Comparison of ENCODE assay signal across 8 cellular contexts in the genomic region with DNA sequence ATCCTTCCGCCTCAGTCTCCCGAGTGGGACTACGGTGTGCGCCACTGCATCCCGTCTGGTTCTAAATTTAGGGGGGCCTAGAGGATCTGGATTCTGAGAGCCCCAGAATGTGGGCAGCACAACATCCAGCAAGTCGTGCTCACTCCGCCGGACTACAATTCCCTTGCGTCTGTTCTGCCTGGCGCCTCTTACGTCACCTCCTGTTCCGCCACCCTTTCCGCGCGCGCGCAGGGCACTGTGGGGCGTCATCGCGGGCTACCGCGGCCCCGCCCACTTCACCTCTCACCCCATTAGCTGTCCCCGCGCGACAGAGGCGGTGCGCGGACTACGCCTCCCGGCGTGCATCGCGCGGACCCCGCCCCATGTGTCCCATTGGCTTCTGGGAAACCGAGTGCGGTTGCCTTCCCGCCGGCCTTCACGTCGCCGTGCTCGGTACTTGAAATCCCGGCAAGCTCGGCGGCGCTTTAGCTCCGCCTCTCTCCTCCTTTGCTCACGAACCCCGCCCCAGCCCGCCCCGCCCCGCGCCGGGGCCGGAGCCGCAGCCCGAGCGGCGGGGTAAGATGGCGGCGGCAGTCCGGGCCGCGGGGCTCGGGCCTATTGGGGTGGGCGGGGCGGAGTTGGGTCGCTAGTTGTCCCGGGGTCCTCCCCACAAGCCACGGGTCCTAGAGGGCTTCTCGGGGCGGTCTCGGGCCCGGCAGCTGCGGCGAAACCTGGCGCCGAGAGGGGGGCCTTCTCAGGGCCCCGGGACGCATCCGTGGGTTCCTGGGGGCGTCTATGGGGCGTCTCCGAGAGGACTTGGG. TPM values are rescaled to one million over a fixed set of nuclear protein-coding genes. Genes with fewer than 3 reads are reported as not detected.
DNase-seq lines count a peak whose midpoint lies in the region; ATAC-seq and TF ChIP-seq lines count a peak whose summit lies in the region.

A gene with protein sequence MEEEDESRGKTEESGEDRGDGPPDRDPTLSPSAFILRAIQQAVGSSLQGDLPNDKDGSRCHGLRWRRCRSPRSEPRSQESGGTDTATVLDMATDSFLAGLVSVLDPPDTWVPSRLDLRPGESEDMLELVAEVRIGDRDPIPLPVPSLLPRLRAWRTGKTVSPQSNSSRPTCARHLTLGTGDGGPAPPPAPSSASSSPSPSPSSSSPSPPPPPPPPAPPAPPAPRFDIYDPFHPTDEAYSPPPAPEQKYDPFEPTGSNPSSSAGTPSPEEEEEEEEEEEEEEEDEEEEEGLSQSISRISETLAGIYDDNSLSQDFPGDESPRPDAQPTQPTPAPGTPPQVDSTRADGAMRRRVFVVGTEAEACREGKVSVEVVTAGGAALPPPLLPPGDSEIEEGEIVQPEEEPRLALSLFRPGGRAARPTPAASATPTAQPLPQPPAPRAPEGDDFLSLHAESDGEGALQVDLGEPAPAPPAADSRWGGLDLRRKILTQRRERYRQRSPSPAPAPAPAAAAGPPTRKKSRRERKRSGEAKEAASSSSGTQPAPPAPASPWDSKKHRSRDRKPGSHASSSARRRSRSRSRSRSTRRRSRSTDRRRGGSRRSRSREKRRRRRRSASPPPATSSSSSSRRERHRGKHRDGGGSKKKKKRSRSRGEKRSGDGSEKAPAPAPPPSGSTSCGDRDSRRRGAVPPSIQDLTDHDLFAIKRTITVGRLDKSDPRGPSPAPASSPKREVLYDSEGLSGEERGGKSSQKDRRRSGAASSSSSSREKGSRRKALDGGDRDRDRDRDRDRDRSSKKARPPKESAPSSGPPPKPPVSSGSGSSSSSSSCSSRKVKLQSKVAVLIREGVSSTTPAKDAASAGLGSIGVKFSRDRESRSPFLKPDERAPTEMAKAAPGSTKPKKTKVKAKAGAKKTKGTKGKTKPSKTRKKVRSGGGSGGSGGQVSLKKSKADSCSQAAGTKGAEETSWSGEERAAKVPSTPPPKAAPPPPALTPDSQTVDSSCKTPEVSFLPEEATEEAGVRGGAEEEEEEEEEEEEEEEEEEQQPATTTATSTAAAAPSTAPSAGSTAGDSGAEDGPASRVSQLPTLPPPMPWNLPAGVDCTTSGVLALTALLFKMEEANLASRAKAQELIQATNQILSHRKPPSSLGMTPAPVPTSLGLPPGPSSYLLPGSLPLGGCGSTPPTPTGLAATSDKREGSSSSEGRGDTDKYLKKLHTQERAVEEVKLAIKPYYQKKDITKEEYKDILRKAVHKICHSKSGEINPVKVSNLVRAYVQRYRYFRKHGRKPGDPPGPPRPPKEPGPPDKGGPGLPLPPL (plus strand): TSS at position 522 of the 800 bp plus-strand sequence. CDS start 2,818 bp downstream, outside the sequence.

- H3K9ac ChIP-seq in iPS-18a (ENCODE audit: low read length): peak within 1 kb of the TSS; percentile 98
- H3K9ac ChIP-seq in skeletal muscle satellite cell (ENCODE audit: low read depth, low read length): peak within 1 kb of the TSS; percentile 99

- H3K36me3 ChIP-seq in A673 (ENCODE audit: insufficient read depth, low read length, poor library complexity, severe bottlenecking) (peaks cover 20% of the 10 kb centered on the region), breast epithelium (no peaks in the 10 kb centered on the region), iPS-18a (ENCODE audit: control insufficient read depth, low read depth, low read length) (peaks cover 8% of the 10 kb centered on the region), skeletal muscle satellite cell (ENCODE audit: insufficient read depth, low read length) (peaks cover 12% of the 10 kb centered on the region)

- no peak for TF ChIP-seq CTCF in A673 (conservative IDR thresholded peaks at IDR 0.05; ENCODE audit: low read depth, low read length)
- no peak for TF ChIP-seq CTCF in VCaP (conservative IDR thresholded peaks at IDR 0.05)
- no peak for TF ChIP-seq CTCF in breast epithelium (IDR thresholded peaks at IDR 0.05)

- H3K4me1 ChIP-seq in A673 (ENCODE audit: insufficient read depth, low read length, poor library complexity, severe bottlenecking): peaks cover 40% of the 10 kb centered on the region
- peaks cover 5 to 23% of the 10 kb centered on the region in 2 donors for H3K4me1 ChIP-seq in breast epithelium
- H3K4me1 ChIP-seq in iPS-18a (ENCODE audit: control insufficient read depth, low read depth, low read length): peaks cover 37% of the 10 kb centered on the region
- peaks cover 35% of the 10 kb centered on the region for H3K4me1 ChIP-seq in skeletal muscle satellite cell (ENCODE audit: control insufficient read depth, insufficient read depth, low read length)

- POLR2A ChIA-PET in A673 (lab: Charles Lee; ENCODE audit: low non-redundant PET): interaction anchor here (0.7 kb wide), 1 partner anchor 35 kb away, joined by 5 read pairs; a partner anchor contains a TSS

- no peaks in the 10 kb centered on the region for H3K9me3 ChIP-seq in A673 (ENCODE audit: low read depth, low read length, poor library complexity, severe bottlenecking)
- H3K9me3 ChIP-seq in breast epithelium: no peaks in the 10 kb centered on the region
- H3K9me3 ChIP-seq in iPS-18a (ENCODE audit: control insufficient read depth, low read depth, low read length): no peaks in the 10 kb centered on the region
- no peaks in the 10 kb centered on the region for H3K9me3 ChIP-seq in skeletal muscle satellite cell (replicated peaks; ENCODE audit: low read length)

- DNase-seq in A673 (ENCODE audit: low spot score) (peak; percentile 100), NCI-H2196 treated with DMSO at 0.1 percent for 48 hours (lab: John Stamatoyannopoulos, UW; ENCODE audit: unreplicated experiment) (peak; percentile 98), breast epithelium (ENCODE audit: low spot score in 2 of 2) (peak; percentile 99 to 100)

- peak within 1 kb of the TSS; percentile 98 for H3K4me2 ChIP-seq in skeletal muscle satellite cell (ENCODE audit: low read length)

- intact Hi-C loops in A673 (cut with micrococcal nuclease; ENCODE audit: unreplicated experiment): loop anchor here (2.0 kb wide), 1 partner anchor 49 kb away; no protein-coding TSS in a partner anchor
- intact Hi-C loops in breast epithelium (cut with DNase I; ENCODE audit: low total_unique reads): no loop called here

- peak; percentile 85 for TF ChIP-seq POLR2A in breast epithelium (IDR thresholded peaks at IDR 0.05)

- CTCF ChIA-PET in A673 (lab: Charles Lee): interaction anchor here (0.5 to 0.6 kb wide), 2 partner anchors 81 to 458 kb away, joined by 3 to 6 read pairs; no protein-coding TSS in a partner anchor

- no TSS peak for BruUV-seq in A673 (replicated peaks; lab: Mats Ljungman, UMichigan)

- no peaks in the 10 kb centered on the region for H3K27me3 ChIP-seq in A673 (replicated peaks; ENCODE audit: insufficient read depth, low read depth, low read length, poor library complexity)
- H3K27me3 ChIP-seq in breast epithelium: no peaks in the 10 kb centered on the region
- peaks cover 10% of the 10 kb centered on the region for H3K27me3 ChIP-seq in iPS-18a (ENCODE audit: control insufficient read depth, insufficient read depth, low read length)
- no peaks in the 10 kb centered on the region for H3K27me3 ChIP-seq in skeletal muscle satellite cell (ENCODE audit: control insufficient read depth, insufficient read depth, low read length)

- H3K27ac ChIP-seq in A673 (ENCODE audit: low read depth, low read length, poor library complexity, severe bottlenecking) (peak within 1 kb of the TSS; percentile 98), VCaP (peak within 1 kb of the TSS; percentile 95), breast epithelium (peak within 1 kb of the TSS; percentile 99 to 100), iPS-18a (ENCODE audit: low read length) (peak within 1 kb of the TSS; percentile 91)

- peak; percentile 49 for ATAC-seq in GM18868 (IDR thresholded peaks at IDR 0.05; ENCODE audit: unreplicated experiment)
- ATAC-seq in HG03108 (IDR thresholded peaks at IDR 0.05; ENCODE audit: unreplicated experiment): peak; percentile 48

- H3K4me3 ChIP-seq in A673 (ENCODE audit: low read depth, low read length, poor library complexity, severe bottlenecking) (peak within 1 kb of the TSS; percentile 82), breast epithelium (peak within 1 kb of the TSS; percentile 97 to 99 (median 98)), iPS-18a (ENCODE audit: low read length) (peak within 1 kb of the TSS; percentile 98), skeletal muscle satellite cell (ENCODE audit: low read length) (peak within 1 kb of the TSS; percentile 88)

RNA-seq across cellular contexts. Expression of the gene that starts here (rescaled TPM):
- total RNA-seq in A673 (2021): 92.7 and 98.2 TPM in 2 replicates
- total RNA-seq in breast epithelium: 10 to 100 TPM in 2 of 3 donors, 1 to 10 TPM in 1; 9.8 to 15.4 (median 10.6) TPM
- 17.9 and 20.0 TPM in 2 replicates for total RNA-seq in skeletal muscle satellite cell (2012; rRNA removed)

Comparison
In these comparisons a context has a peak if more than half of its experiments do, and no peak if none do; other contexts are left out.
1. Peak in every context shown above with its lines: DNase-seq, ATAC-seq, H3K4me3 ChIP-seq and H3K27ac ChIP-seq.